1 cellular context compared by ENCODE assay signal in genomic region chr2:117949800-117950199, GRCh38.
TF ChIP-seq lines count a peak whose summit lies in the region.

No MANE protein-coding gene starts in this region.

TF ChIP-seq in WTC11, 78 proteins besides CTCF, POLR2A, EP300 and RAD21 (continued from another document):
- TF ChIP-seq AR (CRISPR knock-in tag; IDR thresholded peaks at IDR 0.05) (no peak), ATF6 (CRISPR knock-in tag; IDR thresholded peaks at IDR 0.05) (no peak), PRDM15 (CRISPR knock-in tag; IDR thresholded peaks at IDR 0.05) (no peak), USF2 (CRISPR knock-in tag; IDR thresholded peaks at IDR 0.05) (no peak), GABPB1 (CRISPR knock-in tag; IDR thresholded peaks at IDR 0.05) (no peak), ZBTB21 (CRISPR knock-in tag; IDR thresholded peaks at IDR 0.05; ENCODE audit: borderline replicate concordance) (no peak), NR2C2 (CRISPR knock-in tag; IDR thresholded peaks at IDR 0.05) (no peak), ATF1 (CRISPR knock-in tag; IDR thresholded peaks at IDR 0.05) (no peak), JAZF1 (CRISPR knock-in tag; IDR thresholded peaks at IDR 0.05) (no peak), CDX4 (CRISPR knock-in tag; IDR thresholded peaks at IDR 0.05; ENCODE audit: borderline replicate concordance) (no peak), SMAD3 (CRISPR knock-in tag; IDR thresholded peaks at IDR 0.05; ENCODE audit: borderline replicate concordance) (no peak)
- TF ChIP-seq, protein P1, sequence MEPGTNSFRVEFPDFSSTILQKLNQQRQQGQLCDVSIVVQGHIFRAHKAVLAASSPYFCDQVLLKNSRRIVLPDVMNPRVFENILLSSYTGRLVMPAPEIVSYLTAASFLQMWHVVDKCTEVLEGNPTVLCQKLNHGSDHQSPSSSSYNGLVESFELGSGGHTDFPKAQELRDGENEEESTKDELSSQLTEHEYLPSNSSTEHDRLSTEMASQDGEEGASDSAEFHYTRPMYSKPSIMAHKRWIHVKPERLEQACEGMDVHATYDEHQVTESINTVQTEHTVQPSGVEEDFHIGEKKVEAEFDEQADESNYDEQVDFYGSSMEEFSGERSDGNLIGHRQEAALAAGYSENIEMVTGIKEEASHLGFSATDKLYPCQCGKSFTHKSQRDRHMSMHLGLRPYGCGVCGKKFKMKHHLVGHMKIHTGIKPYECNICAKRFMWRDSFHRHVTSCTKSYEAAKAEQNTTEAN (CRISPR knock-in tag; IDR thresholded peaks at IDR 0.05), result no peak
- TF ChIP-seq, protein P2, sequence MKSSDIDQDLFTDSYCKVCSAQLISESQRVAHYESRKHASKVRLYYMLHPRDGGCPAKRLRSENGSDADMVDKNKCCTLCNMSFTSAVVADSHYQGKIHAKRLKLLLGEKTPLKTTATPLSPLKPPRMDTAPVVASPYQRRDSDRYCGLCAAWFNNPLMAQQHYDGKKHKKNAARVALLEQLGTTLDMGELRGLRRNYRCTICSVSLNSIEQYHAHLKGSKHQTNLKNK (CRISPR knock-in tag; IDR thresholded peaks at IDR 0.05), result no peak
TF ChIP-seq in WTC11: peak in this region for 0.
